ENCODE assay signal across 10 cellular contexts in the genomic region with DNA sequence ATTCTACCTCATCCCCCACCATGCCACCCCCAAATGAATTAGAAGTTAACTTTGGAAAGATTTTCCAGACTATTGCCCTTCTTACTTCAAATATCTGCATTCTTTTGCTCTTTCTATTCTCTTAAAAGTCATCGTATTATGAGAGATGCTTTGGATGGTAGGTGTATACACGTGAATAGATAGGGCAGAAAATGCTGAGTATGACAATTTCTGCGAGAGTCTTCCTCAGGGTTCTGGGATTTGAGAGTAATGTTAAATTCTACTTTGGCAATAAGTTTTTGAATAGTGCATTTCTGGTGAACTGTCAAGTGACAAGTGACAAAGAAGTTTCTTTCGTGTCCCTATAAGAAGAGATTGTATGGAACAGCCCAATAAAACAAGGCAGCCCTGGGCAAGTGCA.
"Had no signal": no experiment of that assay in that cellular context is flagged by ENCODE, and none has a peak within 500 bp of the region (broad histone marks: within the 10 kb centered on the region; RNA-seq: fewer than 3 reads in every experiment).

No MANE protein-coding gene starts in this region.

- H3K27ac Mint-ChIP-seq: HFFc6, IgD-negative memory B cell had no signal

- H3K4me1 Mint-ChIP-seq: IgD-negative memory B cell had no signal

- H2AFZ ChIP-seq: GM23248 had no signal

- H3K4me3 ChIP-seq: GM23248, HAP-1 had no signal

- ATAC-seq: HCT116 had no signal

- H3K9me3 ChIP-seq: HAP-1 had no signal

- DNase-seq: GM23248, GOT3, H7, HFFc6, Kasumi-1, KG1 had no signal

- H3K27me3 Mint-ChIP-seq: IgD-negative memory B cell had no signal

- H3K36me3 ChIP-seq: HAP-1 had no signal

- H3K4me1 ChIP-seq: HAP-1 had no signal

- H3K9ac ChIP-seq: GM23248 had no signal

- H3K36me3 Mint-ChIP-seq: IgD-negative memory B cell had no signal

- H3K9me3 Mint-ChIP-seq: HFFc6, IgD-negative memory B cell had no signal

- H3K27ac ChIP-seq: GM23248, HL-60 had no signal

- H3K4me3 Mint-ChIP-seq: HFFc6, IgD-negative memory B cell had no signal
